Comparison of ENCODE assay signal across 8 cellular contexts in the genomic region with DNA sequence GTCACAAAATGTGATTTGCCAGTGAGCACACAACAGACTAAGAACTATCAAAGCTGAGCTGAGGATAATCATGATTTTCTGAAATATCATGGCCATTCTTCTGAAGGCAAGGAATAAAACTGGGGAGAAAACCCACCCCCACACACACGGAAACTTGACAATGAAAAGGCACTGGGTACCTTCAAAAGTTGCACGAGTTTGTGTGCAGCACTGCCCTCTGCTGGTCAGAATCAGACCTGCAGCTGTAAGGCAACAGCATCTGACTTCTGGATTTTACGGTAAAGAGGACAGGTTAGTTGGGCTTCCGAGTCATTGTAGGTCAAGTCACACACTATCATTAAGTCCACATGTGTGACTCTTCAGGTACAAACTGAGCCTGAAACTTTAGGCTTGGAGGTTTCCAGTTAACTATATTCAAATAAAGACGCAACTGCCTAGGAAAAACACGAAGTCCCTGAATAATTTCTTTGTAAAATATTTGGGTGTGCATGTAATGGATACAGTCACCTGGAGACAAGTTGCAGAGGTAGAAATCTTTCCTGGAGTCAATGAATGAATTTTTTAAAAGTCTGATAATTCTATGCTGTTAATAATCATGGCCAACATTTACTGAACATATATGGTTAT.
DNase-seq lines count a peak whose midpoint lies in the region.

No MANE protein-coding gene starts in this region.

- no peaks in the 10 kb centered on the region for H3K9me3 Mint-ChIP-seq in immature natural killer cell

- H3K4me1 Mint-ChIP-seq in immature natural killer cell: no peaks in the 10 kb centered on the region

- peaks cover 8 to 11% (median 11%) of the 10 kb centered on the region in 3 donors for H3K27me3 Mint-ChIP-seq in immature natural killer cell (ENCODE audit: low read depth in 3 of 3)

- H3K4me3 Mint-ChIP-seq in immature natural killer cell: no peak overlapping the region

- no peaks in the 10 kb centered on the region for H3K36me3 Mint-ChIP-seq in immature natural killer cell

- peak; percentile 65 for DNase-seq in NCI-H1436 (lab: John Stamatoyannopoulos, UW)
- DNase-seq in NCI-H1436 treated with DMSO at 0.1 percent for 48 hours (lab: John Stamatoyannopoulos, UW): no peak
- DNase-seq in MV-4-11 (lab: John Stamatoyannopoulos, UW): peak; percentile 35
- peak; percentile 65 for DNase-seq in UCSD-AML1 (lab: John Stamatoyannopoulos, UW; ENCODE audit: unreplicated experiment)
- DNase-seq in brain pericyte (ENCODE audit: low read depth, low spot score): peak; percentile 15
- DNase-seq in immature natural killer cell: peak; percentile 52 to 64 (median 61)
- peak; percentile 48 to 71 for DNase-seq in stimulated activated CD4-positive, alpha-beta T cell treated with anti-CD3 and anti-CD28 coated beads, Interleukin-15, amount 100 ng/mL, for 1 hour (ENCODE audit: low read depth in 1 of 2, low spot score in 1 of 2)
- DNase-seq in cerebellar nuclear complex (lab: John Stamatoyannopoulos, UW): no peak

- H3K27ac Mint-ChIP-seq in immature natural killer cell: no peak overlapping the region

Comparison
In these comparisons a context has a peak if more than half of its experiments do, and no peak if none do; other contexts are left out.
1. DNase-seq: peak in NCI-H1436 (single experiment), MV-4-11 (single experiment), UCSD-AML1 (single experiment), brain pericyte (single experiment), immature natural killer cell (3 of 3) and stimulated activated CD4-positive, alpha-beta T cell treated with anti-CD3 and anti-CD28 coated beads, Interleukin-15, amount 100 ng/mL, for 1 hour (2 of 2); none in NCI-H1436 treated with DMSO at 0.1 percent for 48 hours (single experiment) and cerebellar nuclear complex (0 of 2).